Comparison of ENCODE assay signal across 9 cellular contexts in genomic region chr16:7025616-7026190, GRCh38.
A peak's percentile ranks its signal among the peaks of the same experiment; 100 is the strongest.
DNase-seq lines count a peak whose midpoint lies in the region; ATAC-seq and TF ChIP-seq lines count a peak whose summit lies in the region.
"Had no signal": no experiment of that assay in that cellular context is flagged by ENCODE, and none has a peak within 500 bp of the region (broad histone marks: within the 10 kb centered on the region; RNA-seq: fewer than 3 reads in every experiment).

No MANE protein-coding gene starts in this region.

- no peaks in the 10 kb centered on the region for H3K36me3 Mint-ChIP-seq in brain
- peaks cover 0 to 8% (median 0%) of the 10 kb centered on the region in 3 donors for H3K36me3 Mint-ChIP-seq in naive thymus-derived CD8-positive, alpha-beta T cell
- no peaks in the 10 kb centered on the region for H3K36me3 Mint-ChIP-seq in activated T-helper 2 cell treated with anti-CD3 and anti-CD28 coated beads, Interferon-gamma antibody, Interleukin-2, Interleukin-4, amounts not matched to agents 10 μg/mL and 5 μg/mL and 100 μg/mL, durations not matched to agents 14 hours and 24 hours and 36 hours (ENCODE audit: low read depth)
- H3K36me3 Mint-ChIP-seq: IgD-negative memory B cell had no signal

- no peak overlapping the region for H3K27ac Mint-ChIP-seq in brain
- H3K27ac Mint-ChIP-seq in naive thymus-derived CD8-positive, alpha-beta T cell: no peak overlapping the region
- H3K27ac Mint-ChIP-seq in activated T-helper 2 cell treated with anti-CD3 and anti-CD28 coated beads, Interferon-gamma antibody, Interleukin-2, Interleukin-4, amounts not matched to agents 10 μg/mL and 5 μg/mL and 100 μg/mL, durations not matched to agents 14 hours and 24 hours and 36 hours: no peak overlapping the region
- H3K27ac Mint-ChIP-seq: IgD-negative memory B cell had no signal

- no peak for ATAC-seq in thoracic aorta (ENCODE audit: insufficient number of reproducible peaks, low FRiP score, low read depth)
- no peak for ATAC-seq in naive thymus-derived CD8-positive, alpha-beta T cell

- POLR2A ChIA-PET in HEK293T (lab: Yijun Ruan, JAX): no interaction called here
- POLR2A ChIA-PET in naive thymus-derived CD8-positive, alpha-beta T cell (lab: Charles Lee): no interaction called here

- peaks cover 0 to 13% (median 3%) of the 10 kb centered on the region in 5 experiments for H3K9me3 Mint-ChIP-seq in brain
- H3K9me3 Mint-ChIP-seq in naive thymus-derived CD8-positive, alpha-beta T cell: peaks cover 0 to 15% (median 8%) of the 10 kb centered on the region in 9 donors
- peaks cover 22% of the 10 kb centered on the region for H3K9me3 Mint-ChIP-seq in activated T-helper 2 cell treated with anti-CD3 and anti-CD28 coated beads, Interferon-gamma antibody, Interleukin-2, Interleukin-4, amounts not matched to agents 10 μg/mL and 5 μg/mL and 100 μg/mL, durations not matched to agents 14 hours and 24 hours and 36 hours

- DNase-seq in DMS153 (lab: John Stamatoyannopoulos, UW) (peak; percentile 8), HEK293T (ENCODE audit: extremely low spot score) (peak; percentile 74), NCI-H82 (lab: John Stamatoyannopoulos, UW) (peak; percentile 94), medulla oblongata (ENCODE audit: extremely low spot score) (peak; percentile 75), thoracic aorta (ENCODE audit: low spot score) (no peak)
- DNase-seq in naive thymus-derived CD8-positive, alpha-beta T cell: no peak
- DNase-seq in activated T-helper 2 cell treated with anti-CD3 and anti-CD28 coated beads, Interferon-gamma antibody, Interleukin-2, Interleukin-4, amounts not matched to agents 10 μg/mL and 5 μg/mL and 100 μg/mL, durations not matched to agents 14 hours and 24 hours and 36 hours (ENCODE audit: low spot score): no peak

- H3K36me3 ChIP-seq in thoracic aorta: no peaks in the 10 kb centered on the region

- H3K4me1 ChIP-seq in thoracic aorta (ENCODE audit: control insufficient read depth in 1 of 2, low read depth in 2 of 2): no peaks in the 10 kb centered on the region

- TF ChIP-seq CTCF in brain (conservative IDR thresholded peaks at IDR 0.05) (peak; percentile 73 to 87), thoracic aorta (IDR thresholded peaks at IDR 0.05) (peak; percentile 17)

- intact Hi-C loops in activated T-helper 2 cell treated with anti-CD3 and anti-CD28 coated beads, Interferon-gamma antibody, Interleukin-2, Interleukin-4, amounts not matched to agents 10 μg/mL and 5 μg/mL and 100 μg/mL, durations not matched to agents 14 hours and 24 hours and 36 hours (cut with micrococcal nuclease): no loop called here

- H3K27ac ChIP-seq in thoracic aorta: no peak overlapping the region

- peaks cover 6% of the 10 kb centered on the region for H3K27me3 Mint-ChIP-seq in brain
- H3K27me3 Mint-ChIP-seq in naive thymus-derived CD8-positive, alpha-beta T cell: peaks cover 0 to 5% (median 0%) of the 10 kb centered on the region in 5 donors
- H3K27me3 Mint-ChIP-seq in activated T-helper 2 cell treated with anti-CD3 and anti-CD28 coated beads, Interferon-gamma antibody, Interleukin-2, Interleukin-4, amounts not matched to agents 10 μg/mL and 5 μg/mL and 100 μg/mL, durations not matched to agents 14 hours and 24 hours and 36 hours (ENCODE audit: low read depth): no peaks in the 10 kb centered on the region
- H3K27me3 Mint-ChIP-seq: IgD-negative memory B cell had no signal

- CTCF ChIA-PET in HEK293T (lab: Yijun Ruan, JAX): interaction anchor here (0.6 kb wide), 1 partner anchor 1128 kb away, joined by 3 read pairs; no protein-coding TSS in a partner anchor

- H3K9me3 ChIP-seq in thoracic aorta: no peaks in the 10 kb centered on the region

- H3K4me1 Mint-ChIP-seq in brain: peaks cover 23% of the 10 kb centered on the region
- no peaks in the 10 kb centered on the region for H3K4me1 Mint-ChIP-seq in naive thymus-derived CD8-positive, alpha-beta T cell
- H3K4me1 Mint-ChIP-seq in activated T-helper 2 cell treated with anti-CD3 and anti-CD28 coated beads, Interferon-gamma antibody, Interleukin-2, Interleukin-4, amounts not matched to agents 10 μg/mL and 5 μg/mL and 100 μg/mL, durations not matched to agents 14 hours and 24 hours and 36 hours (ENCODE audit: low read depth): no peaks in the 10 kb centered on the region
- H3K4me1 Mint-ChIP-seq: IgD-negative memory B cell had no signal

- no peaks in the 10 kb centered on the region for H3K27me3 ChIP-seq in thoracic aorta (replicated peaks; ENCODE audit: insufficient read depth)

- no peak overlapping the region for H3K4me3 ChIP-seq in thoracic aorta

- no peak overlapping the region for H3K4me3 Mint-ChIP-seq in brain
- H3K4me3 Mint-ChIP-seq in naive thymus-derived CD8-positive, alpha-beta T cell: no peak overlapping the region
- H3K4me3 Mint-ChIP-seq in activated T-helper 2 cell treated with anti-CD3 and anti-CD28 coated beads, Interferon-gamma antibody, Interleukin-2, Interleukin-4, amounts not matched to agents 10 μg/mL and 5 μg/mL and 100 μg/mL, durations not matched to agents 14 hours and 24 hours and 36 hours (ENCODE audit: low read depth): no peak overlapping the region
- H3K4me3 Mint-ChIP-seq: IgD-negative memory B cell had no signal

TF ChIP-seq in HEK293T, 16 proteins besides CTCF, POLR2A, EP300 and RAD21:
- TF ChIP-seq NFRKB (IDR thresholded peaks at IDR 0.05): no peak
- no peak for TF ChIP-seq HDGF (IDR thresholded peaks at IDR 0.05; ENCODE audit: borderline replicate concordance)
- TF ChIP-seq PKNOX1 (IDR thresholded peaks at IDR 0.05): no peak
- TF ChIP-seq SUZ12 (IDR thresholded peaks at IDR 0.05): no peak
- TF ChIP-seq LEF1 (IDR thresholded peaks at IDR 0.05; ENCODE audit: borderline replicate concordance): no peak
- TF ChIP-seq TARDBP (IDR thresholded peaks at IDR 0.05): no peak
- TF ChIP-seq BHLHE40 (IDR thresholded peaks at IDR 0.05; ENCODE audit: borderline replicate concordance): no peak
- no peak for TF ChIP-seq ZNF384 (IDR thresholded peaks at IDR 0.05)
- no peak for TF ChIP-seq SP1 (IDR thresholded peaks at IDR 0.05)
- TF ChIP-seq L3MBTL2 (conservative IDR thresholded peaks at IDR 0.05): no peak
- TF ChIP-seq CTBP1 (IDR thresholded peaks at IDR 0.05; ENCODE audit: borderline replicate concordance): no peak
- no peak for TF ChIP-seq FOXM1 (IDR thresholded peaks at IDR 0.05; ENCODE audit: borderline replicate concordance)
- TF ChIP-seq FOXK2 (IDR thresholded peaks at IDR 0.05): no peak
- no peak for TF ChIP-seq FOXA1 (IDR thresholded peaks at IDR 0.05)
- no peak for TF ChIP-seq ELF4 (IDR thresholded peaks at IDR 0.05)
TF ChIP-seq in HEK293T: peak in this region for 0.

Comparison
In these comparisons a context has a peak if more than half of its experiments do, and no peak if none do; other contexts are left out.
1. DNase-seq: peak in DMS153 (single experiment), HEK293T (single experiment), NCI-H82 (single experiment) and medulla oblongata (single experiment); none in thoracic aorta (single experiment), naive thymus-derived CD8-positive, alpha-beta T cell (0 of 10) and activated T-helper 2 cell treated with anti-CD3 and anti-CD28 coated beads, Interferon-gamma antibody, Interleukin-2, Interleukin-4, amounts not matched to agents 10 μg/mL and 5 μg/mL and 100 μg/mL, durations not matched to agents 14 hours and 24 hours and 36 hours (single experiment).